In genomic region chr6:50850223-50850751, GRCh38 we compare ENCODE assay signal across 12 cellular contexts. TPM values are rescaled to one million over a fixed set of nuclear protein-coding genes. Genes with fewer than 3 reads are reported as not detected.
A peak's percentile ranks its signal among the peaks of the same experiment; 100 is the strongest.
DNase-seq lines count a peak whose midpoint lies in the region; ATAC-seq and TF ChIP-seq lines count a peak whose summit lies in the region.
"Had no signal": no experiment of that assay in that cellular context is flagged by ENCODE, and none has a peak within 500 bp of the region (broad histone marks: within the 10 kb centered on the region; RNA-seq: fewer than 3 reads in every experiment).

No MANE protein-coding gene starts in this region.

- no peak for DNase-seq in AG04449 (ENCODE audit: low read depth, low spot score)
- peak; percentile 43 for DNase-seq in NCI-H1105 (lab: John Stamatoyannopoulos, UW)
- DNase-seq in ecto neural progenitor cell (ENCODE audit: low spot score): peak; percentile 78
- no peak for DNase-seq in A172 (ENCODE audit: low spot score)
- DNase-seq in anterior cingulate cortex (lab: John Stamatoyannopoulos, UW): no peak
- DNase-seq: activated CD4-positive, alpha-beta T cell treated with anti-CD3 and anti-CD28 coated beads for 4 hours; CD4-positive, alpha-beta memory T cell had no signal

- H3K9me3 ChIP-seq in mesodermal cell (ENCODE audit: control insufficient read depth, low read length): no peaks in the 10 kb centered on the region

- H3K27ac ChIP-seq in mesodermal cell (ENCODE audit: low read depth, low read length, severe bottlenecking): no peak overlapping the region

- 1% methylated on average over 22 to 35 of the region's 45 CpGs for WGBS in mesodermal cell (ENCODE audit: insufficient coverage in 2 of 2), 2 experiments

- peak overlapping the region; percentile 1 for H3K4me3 ChIP-seq in AG04449 (ENCODE audit: low read depth, low read length)
- H3K4me3 ChIP-seq in mesodermal cell (ENCODE audit: extremely low read depth, insufficient read depth, low read length, poor library complexity, severe bottlenecking): peak overlapping the region; percentile 28

- no peak for TF ChIP-seq CTCF in AG04449 (IDR thresholded peaks at IDR 0.05; ENCODE audit: insufficient read depth, low read length, missing control alignments)

- POLR2A ChIA-PET in AG04449 (lab: Yijun Ruan, JAX): no interaction called here

- no peaks in the 10 kb centered on the region for H3K36me3 ChIP-seq in mesodermal cell (ENCODE audit: control insufficient read depth, insufficient read depth, low read length)

- ATAC-seq in HG02623 (IDR thresholded peaks at IDR 0.05; ENCODE audit: unreplicated experiment): no peak
- ATAC-seq in GM18873 (IDR thresholded peaks at IDR 0.05; ENCODE audit: low FRiP score, unreplicated experiment): no peak

- CTCF ChIA-PET in AG04449 (lab: Yijun Ruan, JAX): no interaction called here

- H3K4me1 ChIP-seq in mesodermal cell (ENCODE audit: control insufficient read depth, insufficient read depth, low read length, poor library complexity, severe bottlenecking): peaks cover 13% of the 10 kb centered on the region

RNA-seq across cellular contexts. Expression of gene TFAP2B, which starts 31.6 kb away (rescaled TPM):
- 3.1 TPM for polyA plus RNA-seq in mesodermal cell (2013, experiment 1 of 2)
- polyA plus RNA-seq in mesodermal cell (2013, experiment 2 of 2): 2.0 TPM
- total RNA-seq in A172 (2014; rRNA removed; shearing (Covaris generic)): not detected in 2 replicates
- total RNA-seq: CD4-positive, alpha-beta memory T cell; mesenteric fat pad; NCI-H460 had no signal
- polyA plus RNA-seq: CD4-positive, alpha-beta memory T cell had no signal

Comparison
In these comparisons a context has a peak if more than half of its experiments do, and no peak if none do; other contexts are left out.
1. DNase-seq: peak in NCI-H1105 (single experiment) and ecto neural progenitor cell (single experiment); none in AG04449 (single experiment), A172 (single experiment) and anterior cingulate cortex (0 of 58).